Comparison of ENCODE assay signal across 17 cellular contexts in genomic region chr16:69838417-69838990, GRCh38.
DNase-seq lines count a peak whose midpoint lies in the region; ATAC-seq and TF ChIP-seq lines count a peak whose summit lies in the region.
"Had no signal": no experiment of that assay in that cellular context is flagged by ENCODE, and none has a peak within 500 bp of the region (broad histone marks: within the 10 kb centered on the region; RNA-seq: fewer than 3 reads in every experiment).

No MANE protein-coding gene starts in this region.

- no peaks in the 10 kb centered on the region for H3K36me3 ChIP-seq in body of pancreas (replicated peaks in 1 of 2; ENCODE audit: insufficient read depth in 1 of 2, low read depth in 2 of 2)
- H3K36me3 ChIP-seq in thoracic aorta = no peaks in the 10 kb centered on the region

- ATAC-seq in body of pancreas (peak; percentile 36), Right ventricle myocardium superior (ENCODE audit: poor library complexity) (peak; percentile 52), thoracic aorta (ENCODE audit: insufficient number of reproducible peaks, low FRiP score, low read depth) (peak; percentile 41), HG03520 (IDR thresholded peaks at IDR 0.05; ENCODE audit: unreplicated experiment) (no peak), GM18870 (IDR thresholded peaks at IDR 0.05; ENCODE audit: unreplicated experiment) (no peak)
- ATAC-seq: HCT116 had no signal

- peaks cover 69% of the 10 kb centered on the region for H3K4me1 ChIP-seq in body of pancreas
- peaks cover 21 to 50% of the 10 kb centered on the region in 2 donors for H3K4me1 ChIP-seq in thoracic aorta (ENCODE audit: control insufficient read depth in 1 of 2, low read depth in 2 of 2)

- peak overlapping the region; percentile 74 to 79 (median 78) for H3K27ac ChIP-seq in body of pancreas
- peak overlapping the region; percentile 54 to 85 for H3K27ac ChIP-seq in thoracic aorta
- H3K27ac ChIP-seq: neutrophil had no signal

- H3K27me3 ChIP-seq in body of pancreas = no peaks in the 10 kb centered on the region
- no peaks in the 10 kb centered on the region for H3K27me3 ChIP-seq in thoracic aorta (replicated peaks; ENCODE audit: insufficient read depth)
- H3K27me3 ChIP-seq: neutrophil had no signal

- H3K4me3 ChIP-seq in body of pancreas = no peak overlapping the region
- H3K4me3 ChIP-seq in thoracic aorta = no peak overlapping the region
- H3K4me3 ChIP-seq: smooth muscle cell had no signal

- DNase-seq in body of pancreas (peak; percentile 56 to 74 (median 68)), Right ventricle myocardium superior (peak; percentile 49), myocyte (ENCODE audit: low read depth) (peak; percentile 78), thoracic aorta (ENCODE audit: low spot score) (no peak), COLO829 (ENCODE audit: low spot score) (no peak)
- DNase-seq: Calu3; effector memory CD4-positive, alpha-beta T cell; foreskin fibroblast; GF-D8; NCI-H2081; NCI-H774; stimulated activated naive CD4-positive, alpha-beta T cell had no signal

- no peak for TF ChIP-seq POLR2A in body of pancreas (IDR thresholded peaks at IDR 0.05)

- intact Hi-C loops in body of pancreas (cut with DNase I) = no loop called here
- intact Hi-C loops in Right ventricle myocardium superior (cut with DNase I) = no loop called here

- peak in 4 of 7 experiments; percentile 18 to 50 (median 30) for TF ChIP-seq CTCF in body of pancreas (IDR thresholded peaks at IDR 0.05)
- no peak for TF ChIP-seq CTCF in thoracic aorta (IDR thresholded peaks at IDR 0.05)

- 34% methylated on average over 5 of the region's 5 CpGs for WGBS in body of pancreas, 2 donors

- H3K9me3 ChIP-seq in body of pancreas (no peaks in the 10 kb centered on the region), thoracic aorta (no peaks in the 10 kb centered on the region)
- H3K9me3 ChIP-seq: neutrophil had no signal

Comparison
In these comparisons a context has a peak if more than half of its experiments do, and no peak if none do; other contexts are left out.
1. ATAC-seq: peak in body of pancreas (single experiment), Right ventricle myocardium superior (single experiment) and thoracic aorta (single experiment); none in HG03520 (single experiment) and GM18870 (single experiment).
2. DNase-seq: peak in body of pancreas (4 of 4), Right ventricle myocardium superior (single experiment) and myocyte (single experiment); none in thoracic aorta (single experiment) and COLO829 (single experiment).